ENCODE assay signal across 8 cellular contexts in genomic region chr5:143142596-143143435, GRCh38.
DNase-seq lines count a peak whose midpoint lies in the region; ATAC-seq, FAIRE-seq and TF ChIP-seq lines count a peak whose summit lies in the region.

No MANE protein-coding gene starts in this region.

- TF ChIP-seq CTCF in RWPE1 (conservative IDR thresholded peaks at IDR 0.05; ENCODE audit: low read depth) (no peak), foreskin keratinocyte (conservative IDR thresholded peaks at IDR 0.05) (no peak)

- H3K27me3 ChIP-seq in foreskin keratinocyte, result no peaks in the 10 kb centered on the region

- DNase-seq in HTR-8/SVneo (ENCODE audit: insufficient read length, low spot score), result peak; percentile 51
- DNase-seq in RWPE1 (ENCODE audit: low spot score), result peak; percentile 85
- peak; percentile 80 to 90 for DNase-seq in foreskin keratinocyte
- DNase-seq in skeletal muscle cell (ENCODE audit: low read depth), result peak; percentile 69
- DNase-seq in stimulated activated CD4-positive, alpha-beta T cell treated with anti-CD3 and anti-CD28 coated beads, Interleukin-4, amount 100 ng/mL, for 1 hour, result no peak
- DNase-seq in epidermal melanocyte (ENCODE audit: insufficient read length, low spot score), result no peak

- no peak overlapping the region for H3K4me3 ChIP-seq in skeletal muscle cell (ENCODE audit: low read depth, low read length)

- FAIRE-seq in HTR-8/SVneo (lab: Jason Lieb, UNC), result no peak

- H3K27ac ChIP-seq in RWPE1, result peak overlapping the region; percentile 93
- H3K27ac ChIP-seq in foreskin keratinocyte, result peak overlapping the region; percentile 96

- CTCF ChIA-PET in RWPE1 (lab: Yijun Ruan, JAX), result interaction anchor here (0.6 to 1.6 kb wide), 2 partner anchors 242 to 260 kb away, joined by 3 to 4 read pairs; partner anchors contain the start of gene NR3C1

- POLR2A ChIA-PET in RWPE1 (lab: Yijun Ruan, JAX; ENCODE audit: low non-redundant PET), result interaction anchor here (0.7 kb wide), 1 partner anchor 261 kb away, joined by 3 read pairs; no protein-coding TSS in a partner anchor

- ATAC-seq in foreskin keratinocyte (peak; percentile 87), HG02938 (IDR thresholded peaks at IDR 0.05; ENCODE audit: unreplicated experiment) (no peak), HG03045 (IDR thresholded peaks at IDR 0.05; ENCODE audit: unreplicated experiment) (no peak)

- peaks cover 33% of the 10 kb centered on the region for H3K4me1 ChIP-seq in foreskin keratinocyte

Comparison
In these comparisons a context has a peak if more than half of its experiments do, and no peak if none do; other contexts are left out.
1. DNase-seq: peak in HTR-8/SVneo (single experiment), RWPE1 (single experiment), foreskin keratinocyte (2 of 2) and skeletal muscle cell (single experiment); none in stimulated activated CD4-positive, alpha-beta T cell treated with anti-CD3 and anti-CD28 coated beads, Interleukin-4, amount 100 ng/mL, for 1 hour (single experiment) and epidermal melanocyte (single experiment).